ENCODE assay signal across 1 cellular context in genomic region chr1:25458550-25459298, GRCh38.
A peak's percentile ranks its signal among the peaks of the same experiment; 100 is the strongest.
TF ChIP-seq lines count a peak whose summit lies in the region.

No MANE protein-coding gene starts in this region.

TF ChIP-seq in HepG2, 621 proteins besides CTCF, POLR2A, EP300 and RAD21 (continued from another document and continues in another):
- TF ChIP-seq SNAPC4 (CRISPR knock-in tag; IDR thresholded peaks at IDR 0.05) (no peak), ZNF468 (CRISPR knock-in tag; IDR thresholded peaks at IDR 0.05) (no peak), SIX4 (CRISPR knock-in tag; IDR thresholded peaks at IDR 0.05) (peak; percentile 97), HNF4A (CRISPR knock-in tag; IDR thresholded peaks at IDR 0.05) (peak; percentile 92), LCORL (IDR thresholded peaks at IDR 0.05) (no peak), LCORL (CRISPR knock-in tag; IDR thresholded peaks at IDR 0.05) (peak; percentile 44), FOXK2 (IDR thresholded peaks at IDR 0.05) (peak; percentile 83; the same call in 1 of the 2 replicates), FOXP1 (IDR thresholded peaks at IDR 0.05) (peak; percentile 75), FOXP1 (CRISPR knock-in tag; IDR thresholded peaks at IDR 0.05) (peak; percentile 96), TFAP4 (IDR thresholded peaks at IDR 0.05; ENCODE audit: borderline replicate concordance, low read depth) (peak; percentile 17; the same call in 1 of the 2 replicates), THRA (CRISPR knock-in tag; IDR thresholded peaks at IDR 0.05; ENCODE audit: borderline replicate concordance) (0 out of 2 replicates have a peak, but pooled peaks have one; percentile 33), ARHGAP35 (CRISPR knock-in tag; IDR thresholded peaks at IDR 0.05; ENCODE audit: borderline replicate concordance) (no peak), TBX2 (CRISPR knock-in tag; IDR thresholded peaks at IDR 0.05; ENCODE audit: borderline replicate concordance) (peak; percentile 95), ZNF205 (CRISPR knock-in tag; IDR thresholded peaks at IDR 0.05) (0 out of 2 replicates have a peak, but pooled peaks have one; percentile 23), DPF2 (CRISPR knock-in tag; IDR thresholded peaks at IDR 0.05; ENCODE audit: borderline replicate concordance, low read depth) (peak; percentile 57; the same call in 1 of the 2 replicates), POGZ (CRISPR knock-in tag; IDR thresholded peaks at IDR 0.05) (0 out of 2 replicates have a peak, but pooled peaks have one; percentile 37), CREB1 (IDR thresholded peaks at IDR 0.05) (0 out of 2 replicates have a peak, but pooled peaks have one; percentile 8), CREB1 (CRISPR knock-in tag; IDR thresholded peaks at IDR 0.05) (peak; percentile 63), SOX5 (CRISPR knock-in tag; IDR thresholded peaks at IDR 0.05; ENCODE audit: borderline replicate concordance) (peak; percentile 72), ZBTB20 (CRISPR knock-in tag; IDR thresholded peaks at IDR 0.05; ENCODE audit: borderline replicate concordance, low read depth) (peak; percentile 43; the same call in 1 of the 2 replicates), BCL6 (CRISPR knock-in tag; IDR thresholded peaks at IDR 0.05) (peak; percentile 15; the same call in 1 of the 2 replicates), HHEX (CRISPR knock-in tag; IDR thresholded peaks at IDR 0.05) (peak; percentile 7; the same call in 1 of the 2 replicates), RCOR2 (CRISPR knock-in tag; IDR thresholded peaks at IDR 0.05) (0 out of 2 replicates have a peak, but pooled peaks have one; percentile 26), NCOA1 (CRISPR knock-in tag; IDR thresholded peaks at IDR 0.05) (0 out of 2 replicates have a peak, but pooled peaks have one; percentile 21), ZNF331 (CRISPR knock-in tag; IDR thresholded peaks at IDR 0.05) (0 out of 2 replicates have a peak, but pooled peaks have one; percentile 36), MIER3 (CRISPR knock-in tag; IDR thresholded peaks at IDR 0.05; ENCODE audit: borderline replicate concordance) (0 out of 2 replicates have a peak, but pooled peaks have one; percentile 53), MXI1 (IDR thresholded peaks at IDR 0.05; ENCODE audit: borderline replicate concordance, low read depth, low read length) (peak; percentile 93; the same call in 1 of the 3 replicates), FOXA1 (IDR thresholded peaks at IDR 0.05) (no peak), FOXA1 (CRISPR knock-in tag; IDR thresholded peaks at IDR 0.05) (peak; percentile 41; the same call in 1 of the 2 replicates), AKAP8 (CRISPR knock-in tag; IDR thresholded peaks at IDR 0.05) (no peak), SOX6 (IDR thresholded peaks at IDR 0.05) (no peak), SOX6 (CRISPR knock-in tag; IDR thresholded peaks at IDR 0.05) (peak; percentile 90), FOXJ3 (CRISPR knock-in tag; IDR thresholded peaks at IDR 0.05; ENCODE audit: borderline replicate concordance) (peak; percentile 65; the same call in 1 of the 2 replicates), SAFB2 (CRISPR knock-in tag; IDR thresholded peaks at IDR 0.05; ENCODE audit: borderline replicate concordance, low read depth) (no peak), ATF2 (CRISPR knock-in tag; IDR thresholded peaks at IDR 0.05) (0 out of 2 replicates have a peak, but pooled peaks have one; percentile 35), ARID5B (CRISPR knock-in tag; IDR thresholded peaks at IDR 0.05) (peak; percentile 58; the same call in 1 of the 2 replicates), ZNF713 (CRISPR knock-in tag; IDR thresholded peaks at IDR 0.05) (no peak), ZNF609 (CRISPR knock-in tag; IDR thresholded peaks at IDR 0.05; ENCODE audit: borderline replicate concordance) (peak; percentile 66; the same call in 1 of the 2 replicates), HDAC2 (CRISPR knock-in tag; IDR thresholded peaks at IDR 0.05) (peak; percentile 70), SIX1 (CRISPR knock-in tag; IDR thresholded peaks at IDR 0.05; ENCODE audit: borderline replicate concordance) (peak; percentile 91), KLF16 (CRISPR knock-in tag; IDR thresholded peaks at IDR 0.05) (0 out of 4 replicates have a peak, but pooled peaks of 1 of the 2 experiments have one; percentile 21), BORCS8-MEF2B (CRISPR knock-in tag; IDR thresholded peaks at IDR 0.05) (no peak), USF2 (IDR thresholded peaks at IDR 0.05; ENCODE audit: low read depth, low read length) (no peak), USF2 (CRISPR knock-in tag; IDR thresholded peaks at IDR 0.05; ENCODE audit: borderline replicate concordance) (peak; percentile 60; the same call in 1 of the 2 replicates), MIXL1 (CRISPR knock-in tag; IDR thresholded peaks at IDR 0.05) (peak; percentile 75), FOXA3 (CRISPR knock-in tag; IDR thresholded peaks at IDR 0.05) (peak; percentile 73)
